In the genomic region with DNA sequence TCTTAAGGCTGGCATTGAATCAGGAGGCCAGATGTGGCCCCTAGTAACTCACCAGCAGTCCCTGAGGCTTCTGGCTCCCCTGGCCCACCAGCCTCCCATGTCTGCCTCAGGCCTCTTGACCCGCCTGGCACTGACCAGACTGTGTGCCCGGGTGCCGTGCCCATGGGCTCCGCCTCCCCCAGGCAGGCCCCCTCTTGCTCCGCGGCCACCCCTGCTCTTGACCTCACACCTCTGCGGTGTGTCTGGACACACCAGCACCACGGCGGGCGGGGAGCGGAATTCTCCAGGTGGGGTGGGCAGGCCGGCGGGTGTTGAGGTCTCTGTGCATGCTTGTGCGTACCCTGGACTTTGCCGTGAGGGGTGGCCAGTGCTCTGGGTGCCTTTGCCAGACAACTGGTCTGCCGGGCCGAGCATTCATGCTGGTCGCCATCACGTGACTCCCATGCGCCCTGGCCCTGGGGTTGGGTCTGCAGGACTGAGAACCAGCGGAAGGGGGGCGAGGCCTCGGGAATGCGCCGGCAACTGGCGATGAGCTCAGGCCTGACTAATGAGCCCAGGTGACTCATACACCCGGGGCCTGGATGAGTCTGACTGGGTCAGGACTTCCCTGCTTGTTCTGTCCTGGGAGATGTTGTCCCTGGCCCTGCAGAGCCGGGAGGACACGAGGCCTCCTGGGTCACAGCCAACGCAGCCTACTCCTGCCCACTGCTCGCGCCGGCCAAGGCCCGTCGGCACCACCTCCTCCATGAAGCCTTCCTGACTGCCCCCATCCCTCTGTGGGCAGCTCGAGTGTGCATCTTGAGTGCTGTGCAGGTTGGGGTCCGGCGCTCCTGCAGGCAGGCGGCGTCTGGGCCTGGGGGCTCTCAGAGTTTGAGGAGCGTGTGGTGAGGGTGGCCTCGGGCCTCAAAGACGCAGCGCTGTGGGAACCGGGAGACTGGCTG, we compare ENCODE assay signal across 1 cellular context.
A peak's percentile ranks its signal among the peaks of the same experiment; 100 is the strongest.
TF ChIP-seq lines count a peak whose summit lies in the region.

No MANE protein-coding gene starts in this region.

TF ChIP-seq in HepG2, 621 proteins besides CTCF, POLR2A, EP300 and RAD21 (continued from another document and continues in another):
- peak; percentile 97 for TF ChIP-seq SAP130 (CRISPR knock-in tag; IDR thresholded peaks at IDR 0.05; ENCODE audit: low read depth)
- TF ChIP-seq, protein P1, sequence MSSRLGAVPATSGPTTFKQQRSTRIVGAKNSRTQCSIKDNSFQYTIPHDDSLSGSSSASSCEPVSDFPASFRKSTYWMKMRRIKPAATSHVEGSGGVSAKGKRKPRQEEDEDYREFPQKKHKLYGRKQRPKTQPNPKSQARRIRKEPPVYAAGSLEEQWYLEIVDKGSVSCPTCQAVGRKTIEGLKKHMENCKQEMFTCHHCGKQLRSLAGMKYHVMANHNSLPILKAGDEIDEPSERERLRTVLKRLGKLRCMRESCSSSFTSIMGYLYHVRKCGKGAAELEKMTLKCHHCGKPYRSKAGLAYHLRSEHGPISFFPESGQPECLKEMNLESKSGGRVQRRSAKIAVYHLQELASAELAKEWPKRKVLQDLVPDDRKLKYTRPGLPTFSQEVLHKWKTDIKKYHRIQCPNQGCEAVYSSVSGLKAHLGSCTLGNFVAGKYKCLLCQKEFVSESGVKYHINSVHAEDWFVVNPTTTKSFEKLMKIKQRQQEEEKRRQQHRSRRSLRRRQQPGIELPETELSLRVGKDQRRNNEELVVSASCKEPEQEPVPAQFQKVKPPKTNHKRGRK (CRISPR knock-in tag; IDR thresholded peaks at IDR 0.05), result no peak
- TF ChIP-seq PAWR (CRISPR knock-in tag; IDR thresholded peaks at IDR 0.05; ENCODE audit: borderline replicate concordance), result no peak
- TF ChIP-seq, protein P2, sequence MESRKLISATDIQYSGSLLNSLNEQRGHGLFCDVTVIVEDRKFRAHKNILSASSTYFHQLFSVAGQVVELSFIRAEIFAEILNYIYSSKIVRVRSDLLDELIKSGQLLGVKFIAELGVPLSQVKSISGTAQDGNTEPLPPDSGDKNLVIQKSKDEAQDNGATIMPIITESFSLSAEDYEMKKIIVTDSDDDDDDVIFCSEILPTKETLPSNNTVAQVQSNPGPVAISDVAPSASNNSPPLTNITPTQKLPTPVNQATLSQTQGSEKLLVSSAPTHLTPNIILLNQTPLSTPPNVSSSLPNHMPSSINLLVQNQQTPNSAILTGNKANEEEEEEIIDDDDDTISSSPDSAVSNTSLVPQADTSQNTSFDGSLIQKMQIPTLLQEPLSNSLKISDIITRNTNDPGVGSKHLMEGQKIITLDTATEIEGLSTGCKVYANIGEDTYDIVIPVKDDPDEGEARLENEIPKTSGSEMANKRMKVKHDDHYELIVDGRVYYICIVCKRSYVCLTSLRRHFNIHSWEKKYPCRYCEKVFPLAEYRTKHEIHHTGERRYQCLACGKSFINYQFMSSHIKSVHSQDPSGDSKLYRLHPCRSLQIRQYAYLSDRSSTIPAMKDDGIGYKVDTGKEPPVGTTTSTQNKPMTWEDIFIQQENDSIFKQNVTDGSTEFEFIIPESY (CRISPR knock-in tag; IDR thresholded peaks at IDR 0.05), result no peak; the same call in 1 of the 2 replicates
- no peak for TF ChIP-seq TCF12 (IDR thresholded peaks at IDR 0.05)
- peak; percentile 82 for TF ChIP-seq TCF12 (CRISPR knock-in tag; IDR thresholded peaks at IDR 0.05)
- TF ChIP-seq SMAD1 (CRISPR knock-in tag; IDR thresholded peaks at IDR 0.05; ENCODE audit: borderline replicate concordance, low read depth), result peak; percentile 71; the same call in 1 of the 2 replicates
- TF ChIP-seq ZNF274 (CRISPR knock-in tag; IDR thresholded peaks at IDR 0.05), result peak; percentile 47; the same call in 1 of the 2 replicates
- TF ChIP-seq EZH2 (conservative IDR thresholded peaks at IDR 0.05; ENCODE audit: low read depth, low read length), result no peak
- peak; percentile 5 for TF ChIP-seq ZNF607 (CRISPR knock-in tag; IDR thresholded peaks at IDR 0.05; ENCODE audit: borderline replicate concordance)
- peak; percentile 47; the same call in 1 of the 2 replicates for TF ChIP-seq FOXO1 (CRISPR knock-in tag; IDR thresholded peaks at IDR 0.05)
- no peak for TF ChIP-seq ATAD3A (CRISPR knock-in tag; IDR thresholded peaks at IDR 0.05)
- peak; percentile 46; the same call in 1 of the 2 replicates for TF ChIP-seq POGZ (CRISPR knock-in tag; IDR thresholded peaks at IDR 0.05)
- TF ChIP-seq RFX1 (IDR thresholded peaks at IDR 0.05), result no peak
- 0 out of 2 replicates have a peak, but pooled peaks have one; percentile 11 for TF ChIP-seq ZBTB21 (CRISPR knock-in tag; IDR thresholded peaks at IDR 0.05)
- peak; percentile 70; the same call in 1 of the 2 replicates for TF ChIP-seq YEATS4 (CRISPR knock-in tag; IDR thresholded peaks at IDR 0.05; ENCODE audit: borderline replicate concordance)
- TF ChIP-seq ZNF549 (CRISPR knock-in tag; IDR thresholded peaks at IDR 0.05), result no peak
- TF ChIP-seq NFIB (CRISPR knock-in tag; IDR thresholded peaks at IDR 0.05; ENCODE audit: borderline replicate concordance), result 0 out of 2 replicates have a peak, but pooled peaks have one; percentile 41
- TF ChIP-seq, protein P3, sequence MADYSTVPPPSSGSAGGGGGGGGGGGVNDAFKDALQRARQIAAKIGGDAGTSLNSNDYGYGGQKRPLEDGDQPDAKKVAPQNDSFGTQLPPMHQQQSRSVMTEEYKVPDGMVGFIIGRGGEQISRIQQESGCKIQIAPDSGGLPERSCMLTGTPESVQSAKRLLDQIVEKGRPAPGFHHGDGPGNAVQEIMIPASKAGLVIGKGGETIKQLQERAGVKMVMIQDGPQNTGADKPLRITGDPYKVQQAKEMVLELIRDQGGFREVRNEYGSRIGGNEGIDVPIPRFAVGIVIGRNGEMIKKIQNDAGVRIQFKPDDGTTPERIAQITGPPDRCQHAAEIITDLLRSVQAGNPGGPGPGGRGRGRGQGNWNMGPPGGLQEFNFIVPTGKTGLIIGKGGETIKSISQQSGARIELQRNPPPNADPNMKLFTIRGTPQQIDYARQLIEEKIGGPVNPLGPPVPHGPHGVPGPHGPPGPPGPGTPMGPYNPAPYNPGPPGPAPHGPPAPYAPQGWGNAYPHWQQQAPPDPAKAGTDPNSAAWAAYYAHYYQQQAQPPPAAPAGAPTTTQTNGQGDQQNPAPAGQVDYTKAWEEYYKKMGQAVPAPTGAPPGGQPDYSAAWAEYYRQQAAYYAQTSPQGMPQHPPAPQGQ (CRISPR knock-in tag; IDR thresholded peaks at IDR 0.05; ENCODE audit: borderline replicate concordance), result no peak
- peak; percentile 84 for TF ChIP-seq KDM2A (CRISPR knock-in tag; IDR thresholded peaks at IDR 0.05; ENCODE audit: borderline replicate concordance, low read depth)
- TF ChIP-seq PRMT3 (CRISPR knock-in tag; IDR thresholded peaks at IDR 0.05; ENCODE audit: borderline replicate concordance, low read depth), result no peak
- TF ChIP-seq HNRNPUL1 (IDR thresholded peaks at IDR 0.05; ENCODE audit: low read depth, low read length), result no peak
- TF ChIP-seq ZNF792 (CRISPR knock-in tag; IDR thresholded peaks at IDR 0.05), result peak; percentile 63
- peak; percentile 77; the same call in 1 of the 2 replicates for TF ChIP-seq ETV5 (CRISPR knock-in tag; IDR thresholded peaks at IDR 0.05; ENCODE audit: borderline replicate concordance)
- TF ChIP-seq, protein P4, sequence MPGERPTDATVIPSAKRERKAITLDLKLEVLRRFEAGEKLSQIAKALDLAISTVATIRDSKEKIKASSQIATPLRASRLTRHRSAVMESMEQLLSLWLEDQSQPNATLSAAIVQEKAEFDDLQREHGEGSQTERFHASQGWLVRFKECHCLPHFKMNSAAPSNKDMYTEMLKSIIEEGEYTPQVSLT (CRISPR knock-in tag; IDR thresholded peaks at IDR 0.05; ENCODE audit: borderline replicate concordance, low read depth), result no peak
- TF ChIP-seq ZSCAN9 (CRISPR knock-in tag; IDR thresholded peaks at IDR 0.05; ENCODE audit: borderline replicate concordance), result peak; percentile 93
- TF ChIP-seq, protein P5, sequence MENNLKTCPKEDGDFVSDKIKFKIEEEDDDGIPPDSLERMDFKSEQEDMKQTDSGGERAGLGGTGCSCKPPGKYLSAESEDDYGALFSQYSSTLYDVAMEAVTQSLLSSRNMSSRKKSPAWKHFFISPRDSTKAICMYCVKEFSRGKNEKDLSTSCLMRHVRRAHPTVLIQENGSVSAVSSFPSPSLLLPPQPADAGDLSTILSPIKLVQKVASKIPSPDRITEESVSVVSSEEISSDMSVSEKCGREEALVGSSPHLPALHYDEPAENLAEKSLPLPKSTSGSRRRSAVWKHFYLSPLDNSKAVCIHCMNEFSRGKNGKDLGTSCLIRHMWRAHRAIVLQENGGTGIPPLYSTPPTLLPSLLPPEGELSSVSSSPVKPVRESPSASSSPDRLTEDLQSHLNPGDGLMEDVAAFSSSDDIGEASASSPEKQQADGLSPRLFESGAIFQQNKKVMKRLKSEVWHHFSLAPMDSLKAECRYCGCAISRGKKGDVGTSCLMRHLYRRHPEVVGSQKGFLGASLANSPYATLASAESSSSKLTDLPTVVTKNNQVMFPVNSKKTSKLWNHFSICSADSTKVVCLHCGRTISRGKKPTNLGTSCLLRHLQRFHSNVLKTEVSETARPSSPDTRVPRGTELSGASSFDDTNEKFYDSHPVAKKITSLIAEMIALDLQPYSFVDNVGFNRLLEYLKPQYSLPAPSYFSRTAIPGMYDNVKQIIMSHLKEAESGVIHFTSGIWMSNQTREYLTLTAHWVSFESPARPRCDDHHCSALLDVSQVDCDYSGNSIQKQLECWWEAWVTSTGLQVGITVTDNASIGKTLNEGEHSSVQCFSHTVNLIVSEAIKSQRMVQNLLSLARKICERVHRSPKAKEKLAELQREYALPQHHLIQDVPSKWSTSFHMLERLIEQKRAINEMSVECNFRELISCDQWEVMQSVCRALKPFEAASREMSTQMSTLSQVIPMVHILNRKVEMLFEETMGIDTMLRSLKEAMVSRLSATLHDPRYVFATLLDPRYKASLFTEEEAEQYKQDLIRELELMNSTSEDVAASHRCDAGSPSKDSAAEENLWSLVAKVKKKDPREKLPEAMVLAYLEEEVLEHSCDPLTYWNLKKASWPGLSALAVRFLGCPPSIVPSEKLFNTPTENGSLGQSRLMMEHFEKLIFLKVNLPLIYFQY (CRISPR knock-in tag; IDR thresholded peaks at IDR 0.05; ENCODE audit: borderline replicate concordance), result peak; percentile 99
- peak; percentile 58; the same call in 1 of the 2 replicates for TF ChIP-seq YEATS2 (CRISPR knock-in tag; IDR thresholded peaks at IDR 0.05; ENCODE audit: borderline replicate concordance)
- TF ChIP-seq PRPF4 (IDR thresholded peaks at IDR 0.05; ENCODE audit: low read depth, low read length, poor library complexity, severe bottlenecking), result no peak
- no peak for TF ChIP-seq FOXM1 (CRISPR knock-in tag; IDR thresholded peaks at IDR 0.05)
- TF ChIP-seq SIN3A (IDR thresholded peaks at IDR 0.05; ENCODE audit: borderline replicate concordance, low read depth, low read length), result peak; percentile 81; the same call in 1 of the 2 replicates
- TF ChIP-seq, protein P6, sequence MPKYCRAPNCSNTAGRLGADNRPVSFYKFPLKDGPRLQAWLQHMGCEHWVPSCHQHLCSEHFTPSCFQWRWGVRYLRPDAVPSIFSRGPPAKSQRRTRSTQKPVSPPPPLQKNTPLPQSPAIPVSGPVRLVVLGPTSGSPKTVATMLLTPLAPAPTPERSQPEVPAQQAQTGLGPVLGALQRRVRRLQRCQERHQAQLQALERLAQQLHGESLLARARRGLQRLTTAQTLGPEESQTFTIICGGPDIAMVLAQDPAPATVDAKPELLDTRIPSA (CRISPR knock-in tag; IDR thresholded peaks at IDR 0.05; ENCODE audit: borderline replicate concordance), result no peak
- TF ChIP-seq, protein P7, sequence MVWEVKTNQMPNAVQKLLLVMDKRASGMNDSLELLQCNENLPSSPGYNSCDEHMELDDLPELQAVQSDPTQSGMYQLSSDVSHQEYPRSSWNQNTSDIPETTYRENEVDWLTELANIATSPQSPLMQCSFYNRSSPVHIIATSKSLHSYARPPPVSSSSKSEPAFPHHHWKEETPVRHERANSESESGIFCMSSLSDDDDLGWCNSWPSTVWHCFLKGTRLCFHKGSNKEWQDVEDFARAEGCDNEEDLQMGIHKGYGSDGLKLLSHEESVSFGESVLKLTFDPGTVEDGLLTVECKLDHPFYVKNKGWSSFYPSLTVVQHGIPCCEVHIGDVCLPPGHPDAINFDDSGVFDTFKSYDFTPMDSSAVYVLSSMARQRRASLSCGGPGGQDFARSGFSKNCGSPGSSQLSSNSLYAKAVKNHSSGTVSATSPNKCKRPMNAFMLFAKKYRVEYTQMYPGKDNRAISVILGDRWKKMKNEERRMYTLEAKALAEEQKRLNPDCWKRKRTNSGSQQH (CRISPR knock-in tag; IDR thresholded peaks at IDR 0.05; ENCODE audit: low read depth), result no peak; the same call in 1 of the 2 replicates
- no peak for TF ChIP-seq YY1 (IDR thresholded peaks at IDR 0.05; ENCODE audit: insufficient read depth, insufficient replicate concordance, low read depth, low read length)
- peak; percentile 65; the same call in 1 of the 2 replicates for TF ChIP-seq ZNF703 (CRISPR knock-in tag; IDR thresholded peaks at IDR 0.05; ENCODE audit: borderline replicate concordance)
- peak; percentile 95 for TF ChIP-seq ZBTB7A (CRISPR knock-in tag; IDR thresholded peaks at IDR 0.05)
- no peak for TF ChIP-seq SRF (IDR thresholded peaks at IDR 0.05; ENCODE audit: low read depth, low read length)
- no peak for TF ChIP-seq ZNF530 (CRISPR knock-in tag; IDR thresholded peaks at IDR 0.05; ENCODE audit: low read depth)
- TF ChIP-seq, protein P8, sequence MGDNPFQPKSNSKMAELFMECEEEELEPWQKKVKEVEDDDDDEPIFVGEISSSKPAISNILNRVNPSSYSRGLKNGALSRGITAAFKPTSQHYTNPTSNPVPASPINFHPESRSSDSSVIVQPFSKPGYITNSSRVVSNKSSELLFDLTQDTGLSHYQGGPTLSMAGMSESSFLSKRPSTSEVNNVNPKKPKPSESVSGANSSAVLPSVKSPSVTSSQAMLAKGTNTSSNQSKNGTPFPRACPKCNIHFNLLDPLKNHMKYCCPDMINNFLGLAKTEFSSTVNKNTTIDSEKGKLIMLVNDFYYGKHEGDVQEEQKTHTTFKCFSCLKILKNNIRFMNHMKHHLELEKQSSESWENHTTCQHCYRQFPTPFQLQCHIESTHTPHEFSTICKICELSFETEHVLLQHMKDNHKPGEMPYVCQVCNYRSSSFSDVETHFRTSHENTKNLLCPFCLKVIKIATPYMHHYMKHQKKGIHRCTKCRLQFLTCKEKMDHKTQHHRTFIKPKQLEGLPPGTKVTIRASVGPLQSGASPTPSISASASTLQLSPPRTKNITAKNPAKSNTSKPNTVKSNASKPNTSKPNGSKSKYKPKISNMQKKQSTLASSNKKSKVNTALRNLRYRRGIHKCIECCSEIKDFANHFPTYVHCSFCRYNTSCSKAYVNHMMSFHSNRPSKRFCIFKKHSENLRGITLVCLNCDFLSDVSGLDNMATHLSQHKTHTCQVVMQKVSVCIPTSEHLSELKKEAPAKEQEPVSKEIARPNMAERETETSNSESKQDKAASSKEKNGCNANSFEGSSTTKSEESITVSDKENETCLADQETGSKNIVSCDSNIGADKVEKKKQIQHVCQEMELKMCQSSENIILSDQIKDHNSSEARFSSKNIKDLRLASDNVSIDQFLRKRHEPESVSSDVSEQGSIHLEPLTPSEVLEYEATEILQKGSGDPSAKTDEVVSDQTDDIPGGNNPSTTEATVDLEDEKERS (CRISPR knock-in tag; IDR thresholded peaks at IDR 0.05), result peak; percentile 91; the same call in 1 of the 2 replicates
- TF ChIP-seq, protein P9, sequence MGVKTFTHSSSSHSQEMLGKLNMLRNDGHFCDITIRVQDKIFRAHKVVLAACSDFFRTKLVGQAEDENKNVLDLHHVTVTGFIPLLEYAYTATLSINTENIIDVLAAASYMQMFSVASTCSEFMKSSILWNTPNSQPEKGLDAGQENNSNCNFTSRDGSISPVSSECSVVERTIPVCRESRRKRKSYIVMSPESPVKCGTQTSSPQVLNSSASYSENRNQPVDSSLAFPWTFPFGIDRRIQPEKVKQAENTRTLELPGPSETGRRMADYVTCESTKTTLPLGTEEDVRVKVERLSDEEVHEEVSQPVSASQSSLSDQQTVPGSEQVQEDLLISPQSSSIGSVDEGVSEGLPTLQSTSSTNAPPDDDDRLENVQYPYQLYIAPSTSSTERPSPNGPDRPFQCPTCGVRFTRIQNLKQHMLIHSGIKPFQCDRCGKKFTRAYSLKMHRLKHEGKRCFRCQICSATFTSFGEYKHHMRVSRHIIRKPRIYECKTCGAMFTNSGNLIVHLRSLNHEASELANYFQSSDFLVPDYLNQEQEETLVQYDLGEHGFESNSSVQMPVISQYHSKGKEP (CRISPR knock-in tag; IDR thresholded peaks at IDR 0.05), result no peak
